Comparison of ENCODE assay signal across 8 cellular contexts in the genomic region with DNA sequence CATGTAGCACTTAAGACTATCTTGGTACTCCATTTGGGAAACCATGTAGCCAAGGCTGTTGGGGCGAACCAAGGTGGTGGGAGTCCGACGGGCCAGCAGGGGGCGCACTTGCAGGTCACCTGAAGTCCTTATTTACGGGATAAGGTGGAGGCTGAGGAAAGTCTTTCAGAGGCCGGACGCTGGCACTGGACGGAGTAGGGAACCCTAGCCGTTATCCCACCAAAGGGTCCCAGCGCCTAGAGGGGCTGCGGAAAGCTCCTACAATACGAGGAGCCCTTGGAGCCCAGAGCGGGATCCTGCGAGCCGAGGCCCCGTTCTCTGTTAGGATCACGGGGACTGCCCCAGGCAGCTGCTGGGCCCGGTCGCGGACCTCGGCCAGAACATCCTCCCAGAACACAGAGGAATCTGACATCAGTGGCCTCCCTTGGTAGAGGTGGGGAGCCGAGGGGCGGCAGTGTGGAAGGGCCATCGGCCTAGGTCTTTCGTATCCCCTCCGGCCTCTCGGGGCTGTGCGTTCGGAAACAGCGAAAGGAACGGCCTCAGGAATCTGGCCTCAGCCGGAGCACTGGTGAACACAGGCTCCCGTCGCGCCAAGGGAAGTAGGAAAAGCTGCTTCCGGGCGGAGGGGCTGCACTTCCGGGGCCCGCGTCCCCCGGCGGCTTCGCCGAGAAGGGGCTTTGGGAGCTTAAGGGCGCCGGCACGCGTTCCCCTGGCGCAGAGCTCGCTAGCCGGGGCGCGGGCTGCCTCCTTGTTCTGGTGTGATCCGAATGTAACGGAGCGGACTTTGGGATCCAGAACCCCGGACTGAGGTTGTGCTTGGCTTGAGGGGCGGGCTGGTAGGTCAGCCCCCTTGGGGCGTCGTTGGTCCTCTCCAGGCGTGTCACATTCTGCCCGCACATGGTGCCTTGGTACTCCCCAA. TPM values are rescaled to one million over a fixed set of nuclear protein-coding genes. Genes with fewer than 3 reads are reported as not detected.
A peak's percentile ranks its signal among the peaks of the same experiment; 100 is the strongest.
DNase-seq lines count a peak whose midpoint lies in the region; ATAC-seq and TF ChIP-seq lines count a peak whose summit lies in the region.

No MANE protein-coding gene starts in this region.

- peak; percentile 46 for ATAC-seq in GM21381 (IDR thresholded peaks at IDR 0.05; ENCODE audit: unreplicated experiment)
- ATAC-seq in GM21360 (IDR thresholded peaks at IDR 0.05; ENCODE audit: unreplicated experiment), result no peak

- no peaks in the 10 kb centered on the region for H3K4me1 ChIP-seq in muscle layer of duodenum (ENCODE audit: control insufficient read depth in 1 of 2, insufficient read depth in 2 of 2, low read length in 2 of 2)

- TF ChIP-seq CTCF in AG04450 (IDR thresholded peaks at IDR 0.05; ENCODE audit: low read depth, low read length) (peak; percentile 53), endothelial cell (IDR thresholded peaks at IDR 0.05; ENCODE audit: unreplicated experiment) (peak; percentile 88)

- H3K9me3 Mint-ChIP-seq in endothelial cell (ENCODE audit: unreplicated experiment), result no peaks in the 10 kb centered on the region

- H3K4me3 ChIP-seq in AG04450 (ENCODE audit: low read depth, low read length), result peak overlapping the region; percentile 39
- H3K4me3 ChIP-seq in muscle layer of duodenum (ENCODE audit: low read depth in 1 of 2, low read length in 2 of 2), result peak overlapping the region; percentile 44 to 69

- DNase-seq in AG04450 (ENCODE audit: low read depth, low spot score) (no peak), NCI-H748 treated with DMSO at 0.1 percent for 48 hours (lab: John Stamatoyannopoulos, UW) (peak; percentile 11), endothelial cell (ENCODE audit: low spot score) (peak; percentile 64)
- DNase-seq in activated CD8-positive, alpha-beta memory T cell treated with anti-CD3 and anti-CD28 coated beads for 48 hours (ENCODE audit: low read depth in 2 of 3, low spot score in 2 of 3), result peak; percentile 46 to 74 (median 58)
- peak; percentile 46 to 70 for DNase-seq in stimulated activated CD8-positive, alpha-beta memory T cell treated with anti-CD3 and anti-CD28 coated beads, Interleukin-7, amount 100 ng/mL, for 1 hour (ENCODE audit: low read depth in 2 of 2)

- H3K9me3 ChIP-seq in AG04450 (ENCODE audit: control insufficient read depth, insufficient read depth, low read length), result peaks cover 9% of the 10 kb centered on the region; the same call in 1 of the 2 replicates
- H3K9me3 ChIP-seq in muscle layer of duodenum (ENCODE audit: control insufficient read depth in 1 of 2, low read length in 2 of 2), result no peaks in the 10 kb centered on the region

- H3K4me3 Mint-ChIP-seq in endothelial cell (ENCODE audit: unreplicated experiment), result no peak overlapping the region

- H3K27ac Mint-ChIP-seq in endothelial cell (ENCODE audit: unreplicated experiment), result no peak overlapping the region

- H3K27ac ChIP-seq in AG04450 (ENCODE audit: low read depth, low read length) (no peak overlapping the region), muscle layer of duodenum (ENCODE audit: low read length) (no peak overlapping the region)

- no peaks in the 10 kb centered on the region for H3K36me3 Mint-ChIP-seq in endothelial cell (ENCODE audit: low read depth, unreplicated experiment)

- no peaks in the 10 kb centered on the region for H3K36me3 ChIP-seq in muscle layer of duodenum (ENCODE audit: control insufficient read depth in 1 of 2, insufficient read depth in 2 of 2, low read length in 2 of 2)

- POLR2A ChIA-PET in AG04450 (lab: Yijun Ruan, JAX), result no interaction called here

- H3K4me1 Mint-ChIP-seq in endothelial cell (ENCODE audit: unreplicated experiment), result no peaks in the 10 kb centered on the region

- CTCF ChIA-PET in AG04450 (lab: Charles Lee), result interaction anchor here (0.6 to 1.8 kb wide), 6 partner anchors 10 to 269 kb away, joined by 3 to 8 read pairs (median 4); no protein-coding TSS in a partner anchor

- H3K27me3 Mint-ChIP-seq in endothelial cell (ENCODE audit: unreplicated experiment), result no peaks in the 10 kb centered on the region

- no peaks in the 10 kb centered on the region for H3K27me3 ChIP-seq in AG04450 (ENCODE audit: control insufficient read depth, insufficient read depth, low read length)
- H3K27me3 ChIP-seq in muscle layer of duodenum (ENCODE audit: low read depth, low read length), result no peaks in the 10 kb centered on the region

RNA-seq across cellular contexts. Expression of gene RPTN, which starts 29.9 kb away (rescaled TPM):
- polyA plus RNA-seq in AG04450 (2011; rRNA removed), result not detected in 2 replicates
- not detected in 2 replicates for polyA minus RNA-seq in AG04450 (2011; rRNA and poly(A)+ RNA removed)
- not detected for total RNA-seq in endothelial cell (ENCODE audit: unreplicated experiment)

RNA-seq across cellular contexts. Expression of gene HRNR, which starts 35.1 kb away (rescaled TPM):
- not detected in 2 replicates for polyA plus RNA-seq in AG04450 (2011; rRNA removed)
- polyA minus RNA-seq in AG04450 (2011; rRNA and poly(A)+ RNA removed), result 0.05 TPM in 1 of 2 replicates, not detected in the other
- not detected for total RNA-seq in endothelial cell (ENCODE audit: unreplicated experiment)
